29 cellular contexts compared by ENCODE assay signal in the genomic region with DNA sequence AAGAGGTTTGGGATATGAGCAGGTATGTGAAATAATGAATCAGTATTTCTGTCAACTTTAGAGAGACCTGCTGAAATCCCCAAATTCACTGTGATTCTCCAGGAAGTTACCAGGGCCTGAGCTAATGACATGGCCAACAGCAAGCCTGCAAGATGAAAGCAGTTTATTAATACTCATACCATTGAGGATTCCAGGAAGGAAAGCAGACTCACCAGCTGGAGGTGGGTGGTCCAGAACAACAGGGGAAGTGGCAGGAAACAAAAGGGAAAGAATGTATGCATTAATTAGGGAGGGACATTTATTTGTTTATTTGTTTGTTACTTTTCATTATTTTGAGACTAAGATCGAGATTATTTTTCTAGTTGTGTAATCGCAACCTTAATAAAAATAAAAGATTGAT.
"Had no signal": no experiment of that assay in that cellular context is flagged by ENCODE, and none has a peak within 500 bp of the region (broad histone marks: within the 10 kb centered on the region; RNA-seq: fewer than 3 reads in every experiment).

No MANE protein-coding gene starts in this region.

- H3K4me3 Mint-ChIP-seq: activated CD4-positive, alpha-beta memory T cell treated with anti-CD3 and anti-CD28 coated beads for 36 hours; activated CD4-positive, alpha-beta T cell treated with anti-CD3 and anti-CD28 coated beads, Interleukin-2, amount 10 ng/mL, durations not matched to agents 7 days and 5 days; activated naive CD8-positive, alpha-beta T cell treated with anti-CD3 and anti-CD28 coated beads, Interleukin-2, amount 50 U/mL, for 24 hours; activated T-cell treated with anti-CD3 and anti-CD28 coated beads, Interleukin-2, amount 50 U/mL, for 4 hours; T-cell had no signal

- H3K27ac ChIP-seq: ascending aorta, body of pancreas, Peyer's patch, SK-N-MC had no signal

- H3K36me3 ChIP-seq: ascending aorta, MG63, Peyer's patch had no signal

- H3K27ac Mint-ChIP-seq: activated CD4-positive, alpha-beta memory T cell treated with anti-CD3 and anti-CD28 coated beads for 36 hours; activated CD4-positive, alpha-beta T cell treated with anti-CD3 and anti-CD28 coated beads, Interleukin-2, amount 10 ng/mL, durations not matched to agents 7 days and 5 days; activated naive CD4-positive, alpha-beta T cell treated with anti-CD3 and anti-CD28 coated beads, Interleukin-2, amount 50 U/mL, for 72 hours; activated naive CD8-positive, alpha-beta T cell treated with anti-CD3 and anti-CD28 coated beads, Interleukin-2, amount 50 U/mL, for 24 hours; T-cell had no signal

- FAIRE-seq: bronchial epithelial cell, TTC549 had no signal

- ATAC-seq: activated naive CD4-positive, alpha-beta T cell treated with anti-CD3 and anti-CD28 coated beads, Interleukin-2, amount 50 U/mL, for 72 hours; activated naive CD8-positive, alpha-beta T cell treated with anti-CD3 and anti-CD28 coated beads, Interleukin-2, amount 50 U/mL, for 24 hours; activated T-cell treated with anti-CD3 and anti-CD28 coated beads, Interleukin-2, amount 50 U/mL, for 4 hours; body of pancreas; T-cell had no signal

- H3K9me3 Mint-ChIP-seq: activated CD4-positive, alpha-beta memory T cell treated with anti-CD3 and anti-CD28 coated beads for 36 hours; activated CD4-positive, alpha-beta T cell treated with anti-CD3 and anti-CD28 coated beads, Interleukin-2, amount 10 ng/mL, durations not matched to agents 7 days and 5 days had no signal

- H3K4me1 ChIP-seq: ascending aorta, body of pancreas, Peyer's patch had no signal

- H3K36me3 Mint-ChIP-seq: activated CD4-positive, alpha-beta memory T cell treated with anti-CD3 and anti-CD28 coated beads for 36 hours; activated naive CD4-positive, alpha-beta T cell treated with anti-CD3 and anti-CD28 coated beads, Interleukin-2, amount 50 U/mL, for 72 hours; T-cell had no signal

- H3K27me3 ChIP-seq: ascending aorta, body of pancreas, MG63, Peyer's patch had no signal

- H3K9me3 ChIP-seq: ascending aorta, body of pancreas, MG63, Peyer's patch had no signal

- H3K27me3 Mint-ChIP-seq: activated CD4-positive, alpha-beta memory T cell treated with anti-CD3 and anti-CD28 coated beads for 36 hours; activated CD4-positive, alpha-beta T cell treated with anti-CD3 and anti-CD28 coated beads, Interleukin-2, amount 10 ng/mL, durations not matched to agents 7 days and 5 days; activated naive CD8-positive, alpha-beta T cell treated with anti-CD3 and anti-CD28 coated beads, Interleukin-2, amount 50 U/mL, for 24 hours; T-cell had no signal

- H3K4me3 ChIP-seq: ascending aorta, body of pancreas, MG63, Peyer's patch, SK-N-MC had no signal

- DNase-seq: activated CD4-positive, alpha-beta memory T cell treated with anti-CD3 and anti-CD28 coated beads for 36 hours; activated CD4-positive, alpha-beta T cell treated with anti-CD3 and anti-CD28 coated beads, Interleukin-2, amount 10 ng/mL, durations not matched to agents 7 days and 5 days; activated CD4-positive, CD25-positive, alpha-beta regulatory T cell; activated CD8-positive, alpha-beta memory T cell treated with anti-CD3 and anti-CD28 coated beads for 24 hours; activated effector memory CD4-positive, alpha-beta T cell treated with anti-CD3 and anti-CD28 coated beads, Interleukin-2, amount 50 U/mL, for 16 hours; activated naive CD4-positive, alpha-beta T cell treated with Interleukin-2 at 50 U/mL for 16 hours; activated naive CD8-positive, alpha-beta T cell treated with anti-CD3 and anti-CD28 coated beads, Interleukin-2, amount 50 U/mL, for 24 hours; activated T-cell treated with anti-CD3 and anti-CD28 coated beads, Interleukin-2, amount 50 U/mL, for 4 hours; amniotic stem cell; body of pancreas; central memory CD4-positive, alpha-beta T cell; MG63; NCI-H1105 treated with DMSO at 0.1 percent for 48 hours; NCI-H1436 treated with DMSO at 0.1 percent for 48 hours; NCI-H187; NCI-H2081; NCI-H446 treated with DMSO at 0.1 percent for 48 hours; NCI-H524 treated with DMSO at 0.1 percent for 48 hours; NCI-H82; Peyer's patch; SHP77 treated with DMSO at 0.1 percent for 48 hours; T-cell; T-helper 2 cell; T1000 had no signal

- H3K4me1 Mint-ChIP-seq: activated naive CD8-positive, alpha-beta T cell treated with anti-CD3 and anti-CD28 coated beads, Interleukin-2, amount 50 U/mL, for 24 hours; T-cell had no signal
